ENCODE assay signal across 21 cellular contexts in genomic region chr7:129529643-129530042, GRCh38. TPM values are rescaled to one million over a fixed set of nuclear protein-coding genes. Genes with fewer than 3 reads are reported as not detected.
"Had no signal": no experiment of that assay in that cellular context is flagged by ENCODE, and none has a peak within 500 bp of the region (broad histone marks: within the 10 kb centered on the region; RNA-seq: fewer than 3 reads in every experiment).

No MANE protein-coding gene starts in this region.

- H3K79me2 ChIP-seq: parathyroid adenoma had no signal

- H3K27ac ChIP-seq: neutrophil, parathyroid adenoma, stomach, upper lobe of right lung had no signal

- H3K36me3 Mint-ChIP-seq: activated naive CD4-positive, alpha-beta T cell treated with anti-CD3 and anti-CD28 coated beads, Interleukin-2, amount 10 ng/mL, durations not matched to agents 7 days and 5 days; brain; naive thymus-derived CD8-positive, alpha-beta T cell had no signal

- H3K4me3 ChIP-seq: smooth muscle cell, stomach, upper lobe of right lung had no signal

- H3K9me3 Mint-ChIP-seq: activated naive CD4-positive, alpha-beta T cell treated with anti-CD3 and anti-CD28 coated beads, Interleukin-2, amount 10 ng/mL, durations not matched to agents 7 days and 5 days; activated naive CD8-positive, alpha-beta T cell treated with anti-CD3 and anti-CD28 coated beads, Interleukin-2, amount 50 U/mL, for 24 hours; brain; naive thymus-derived CD8-positive, alpha-beta T cell; stimulated activated effector memory CD8-positive, alpha-beta T cell treated with anti-CD3 and anti-CD28 coated beads, Interleukin-12 subunit alpha, Interleukin-12 subunit beta, amount 100 ng/mL, for 72 hours; T-helper 1 cell treated with Interleukin-12 subunit alpha and Interleukin-12 subunit beta and Interleukin-4 antibody, amounts not matched to agents 30 μg/mL and 1 μg/mL, for 36 hours had no signal

- H3K27ac Mint-ChIP-seq: activated naive CD4-positive, alpha-beta T cell treated with anti-CD3 and anti-CD28 coated beads, Interleukin-2, amount 10 ng/mL, durations not matched to agents 7 days and 5 days; activated naive CD8-positive, alpha-beta T cell treated with anti-CD3 and anti-CD28 coated beads, Interleukin-2, amount 50 U/mL, for 24 hours; brain; stimulated activated effector memory CD8-positive, alpha-beta T cell treated with anti-CD3 and anti-CD28 coated beads, Interleukin-12 subunit alpha, Interleukin-12 subunit beta, amount 100 ng/mL, for 72 hours; T-helper 1 cell treated with Interleukin-12 subunit alpha and Interleukin-12 subunit beta and Interleukin-4 antibody, amounts not matched to agents 30 μg/mL and 1 μg/mL, for 36 hours had no signal

- H2AFZ ChIP-seq: parathyroid adenoma had no signal

- H3K4me3 Mint-ChIP-seq: activated naive CD4-positive, alpha-beta T cell treated with anti-CD3 and anti-CD28 coated beads, Interleukin-2, amount 10 ng/mL, durations not matched to agents 7 days and 5 days; activated naive CD8-positive, alpha-beta T cell treated with anti-CD3 and anti-CD28 coated beads, Interleukin-2, amount 50 U/mL, for 24 hours; brain; naive thymus-derived CD8-positive, alpha-beta T cell; stimulated activated effector memory CD8-positive, alpha-beta T cell treated with anti-CD3 and anti-CD28 coated beads, Interleukin-12 subunit alpha, Interleukin-12 subunit beta, amount 100 ng/mL, for 72 hours; T-helper 1 cell treated with Interleukin-12 subunit alpha and Interleukin-12 subunit beta and Interleukin-4 antibody, amounts not matched to agents 30 μg/mL and 1 μg/mL, for 36 hours had no signal

- H3K9me3 ChIP-seq: neutrophil, stomach, upper lobe of right lung had no signal

- H3K27me3 ChIP-seq: neutrophil, upper lobe of right lung had no signal

- H3K4me1 ChIP-seq: parathyroid adenoma, stomach, upper lobe of right lung had no signal

- ATAC-seq: activated naive CD8-positive, alpha-beta T cell treated with anti-CD3 and anti-CD28 coated beads, Interleukin-2, amount 50 U/mL, for 24 hours; naive thymus-derived CD8-positive, alpha-beta T cell; sciatic nerve; stimulated activated effector memory CD8-positive, alpha-beta T cell treated with anti-CD3 and anti-CD28 coated beads, Interleukin-12 subunit alpha, Interleukin-12 subunit beta, amount 100 ng/mL, for 72 hours; upper lobe of right lung had no signal

- H3K9ac ChIP-seq: parathyroid adenoma had no signal

- H3K36me3 ChIP-seq: neutrophil, stomach, upper lobe of right lung had no signal

- H3K4me2 ChIP-seq: smooth muscle cell had no signal

- DNase-seq: activated CD4-positive, alpha-beta T cell treated with anti-CD3 and anti-CD28 coated beads, Interleukin-2, amount 50 U/mL, for 4 hours; activated CD4-positive, CD25-positive, alpha-beta regulatory T cell treated with anti-CD3 and anti-CD28 coated beads, Interleukin-2, amount 50 U/mL, for 72 hours; activated naive CD4-positive, alpha-beta T cell treated with anti-CD3 and anti-CD28 coated beads, Interleukin-2, amount 10 ng/mL, durations not matched to agents 7 days and 5 days; activated naive CD8-positive, alpha-beta T cell treated with anti-CD3 and anti-CD28 coated beads, Interleukin-2, amount 50 U/mL, for 24 hours; anterior cingulate cortex; caudate nucleus; erythroblast; hypothalamus; naive thymus-derived CD8-positive, alpha-beta T cell; stimulated activated CD4-positive, alpha-beta T cell treated with anti-CD3 and anti-CD28 coated beads, Interleukin-4, amount 100 ng/mL, for 24 hours; stomach; upper lobe of right lung had no signal

RNA-seq across cellular contexts. Expression of gene SMKR1, which starts 27.3 kb away (rescaled TPM):
- total RNA-seq: liver, mesenteric fat pad, smooth muscle cell, stomach, upper lobe of right lung had no signal
- polyA plus RNA-seq: liver, smooth muscle cell had no signal
